ENCODE assay signal across 9 cellular contexts in the genomic region with DNA sequence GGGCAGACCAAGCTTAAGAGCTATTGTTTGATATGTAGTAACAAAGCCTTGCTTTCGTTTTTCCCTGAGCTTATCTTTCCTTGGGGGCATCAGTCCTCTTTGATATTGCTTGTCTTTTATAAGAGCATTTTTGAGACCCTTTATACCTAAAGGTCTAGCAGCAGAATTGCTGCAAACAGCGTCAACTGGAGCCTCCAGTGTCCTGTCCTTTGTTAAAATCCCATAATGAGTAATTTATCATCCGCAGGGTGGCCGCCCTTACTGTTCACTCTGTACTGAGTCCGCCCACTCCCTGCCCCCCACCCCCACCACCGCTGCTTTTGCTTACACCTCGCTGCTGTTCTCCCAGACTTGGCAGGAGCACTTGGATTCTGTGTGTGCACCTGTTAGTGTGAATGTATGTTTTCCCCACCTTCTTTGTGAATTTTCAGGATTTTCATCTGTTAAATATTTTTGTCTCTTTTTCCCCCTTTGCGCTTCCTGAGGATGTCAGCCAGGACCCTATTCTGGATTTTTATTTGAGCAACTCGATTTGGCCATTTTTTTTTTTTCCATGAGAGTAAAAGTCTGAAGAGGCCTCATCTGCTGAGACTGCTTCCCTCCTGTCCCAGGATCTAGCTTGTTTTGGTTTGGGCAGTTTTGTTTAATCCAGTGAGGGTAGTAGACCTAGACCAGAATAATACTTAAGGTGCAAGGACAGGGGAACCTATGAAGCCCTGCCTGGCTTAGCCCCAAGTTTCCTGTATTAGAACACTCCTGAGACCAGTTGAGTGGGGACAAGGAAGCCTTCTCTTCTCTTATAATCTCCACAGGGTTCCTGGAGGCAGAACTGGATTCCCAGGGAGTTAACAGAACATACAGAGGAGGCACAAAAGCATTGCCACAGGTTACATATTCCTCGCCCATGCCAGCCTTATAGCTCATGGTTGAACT. TPM values are rescaled to one million over a fixed set of nuclear protein-coding genes. Genes with fewer than 3 reads are reported as not detected.
DNase-seq lines count a peak whose midpoint lies in the region; ATAC-seq and TF ChIP-seq lines count a peak whose summit lies in the region.
"Had no signal": no experiment of that assay in that cellular context is flagged by ENCODE, and none has a peak within 500 bp of the region (broad histone marks: within the 10 kb centered on the region; RNA-seq: fewer than 3 reads in every experiment).

No MANE protein-coding gene starts in this region.

- TF ChIP-seq CTCF in A673 (conservative IDR thresholded peaks at IDR 0.05; ENCODE audit: low read depth, low read length): no peak
- TF ChIP-seq CTCF in IMR-90 (conservative IDR thresholded peaks at IDR 0.05; ENCODE audit: low read depth, low read length): no peak

- H4K91ac ChIP-seq in IMR-90 (ENCODE audit: insufficient read depth, low read depth, low read length): peak overlapping the region; percentile 77

- H2BK120ac ChIP-seq in IMR-90 (ENCODE audit: low read depth, low read length): peak overlapping the region; percentile 58

- peak overlapping the region; percentile 70 for H3K27ac ChIP-seq in A673 (ENCODE audit: low read depth, low read length, poor library complexity, severe bottlenecking)
- peak overlapping the region; percentile 63; the same call in 1 of the 2 replicates for H3K27ac ChIP-seq in IMR-90 (ENCODE audit: insufficient read depth, low read length)
- H3K27ac ChIP-seq: KMS-11 had no signal

- H3K4ac ChIP-seq in IMR-90 (ENCODE audit: low read depth, low read length): peak overlapping the region; percentile 72

- H3K56ac ChIP-seq in IMR-90 (ENCODE audit: extremely low read depth, insufficient read depth, low read length): peak overlapping the region; percentile 58; the same call in 1 of the 2 replicates

- peak overlapping the region; percentile 76 for H2BK5ac ChIP-seq in IMR-90 (ENCODE audit: low read depth, low read length, poor library complexity, severe bottlenecking)

- DNase-seq in A673 (ENCODE audit: low spot score): no peak
- no peak for DNase-seq in IMR-90
- DNase-seq in astrocyte of the hippocampus (ENCODE audit: low read depth, low spot score): peak; percentile 20
- DNase-seq in NCI-H748 treated with DMSO at 0.1 percent for 48 hours (lab: John Stamatoyannopoulos, UW): no peak
- DNase-seq in H7: no peak
- DNase-seq in DMS79 (lab: John Stamatoyannopoulos, UW): no peak

- in situ Hi-C loops in IMR-90 (cut with MboI; ENCODE audit: low sequenced_read_pairs): no loop called here

- H2AFZ ChIP-seq in IMR-90 (replicated peaks; ENCODE audit: low read length, poor library complexity): peak overlapping the region; percentile 26

- H3K18ac ChIP-seq in IMR-90 (ENCODE audit: low read depth, low read length): peak overlapping the region; percentile 94

- peaks cover 27% of the 10 kb centered on the region for H3K9me1 ChIP-seq in IMR-90 (ENCODE audit: insufficient read depth, low read length)

- ATAC-seq in IMR-90 (ENCODE audit: low read depth) (no peak), HG03280 (IDR thresholded peaks at IDR 0.05; ENCODE audit: unreplicated experiment) (no peak)

- CTCF ChIA-PET in A673 (lab: Charles Lee): no interaction called here
- CTCF ChIA-PET in IMR-90 (lab: Yijun Ruan, JAX): interaction anchor here (0.5 to 0.9 kb wide), 5 partner anchors 9 to 210 kb away, joined by 3 to 6 read pairs (median 4); no protein-coding TSS in a partner anchor

- peak overlapping the region; percentile 70 for H2BK20ac ChIP-seq in IMR-90 (ENCODE audit: low read depth, low read length)

- dilution Hi-C loops in IMR-90 (cut with HindIII; ENCODE audit: low sequenced_read_pairs, unreplicated experiment): no loop called here

- POLR2A ChIA-PET in A673 (lab: Charles Lee; ENCODE audit: low non-redundant PET): interaction anchor here (0.6 kb wide), 1 partner anchor 215 kb away, joined by 7 read pairs; no protein-coding TSS in a partner anchor
- POLR2A ChIA-PET in IMR-90 (lab: Charles Lee; ENCODE audit: unreplicated experiment): no interaction called here

- H2BK15ac ChIP-seq in IMR-90 (ENCODE audit: low read depth, low read length): peak overlapping the region; percentile 93; the same call in 2 of the 3 replicates

- peak overlapping the region; percentile 67; the same call in 1 of the 2 replicates for H3K23ac ChIP-seq in IMR-90 (ENCODE audit: low read depth, low read length)

- H4K5ac ChIP-seq in IMR-90 (ENCODE audit: low read depth, low read length): peak overlapping the region; percentile 65

- intact Hi-C loops in A673 (cut with micrococcal nuclease; ENCODE audit: unreplicated experiment) (no loop called here), IMR-90 (cut with micrococcal nuclease) (loop anchor here (5.0 kb wide), 2 partner anchors 55 to 70 kb away; a partner anchor contains a TSS)

- H3K4me1 ChIP-seq in A673 (ENCODE audit: insufficient read depth, low read length, poor library complexity, severe bottlenecking) (peaks cover 28% of the 10 kb centered on the region), IMR-90 (ENCODE audit: control insufficient read depth, insufficient read depth, low read length) (peaks cover 28% of the 10 kb centered on the region), mucosa of stomach (ENCODE audit: control insufficient read depth, insufficient read depth, low read length) (peaks cover 59% of the 10 kb centered on the region)

- peak overlapping the region; percentile 44 for H3K14ac ChIP-seq in IMR-90 (replicated peaks; ENCODE audit: low read depth, low read length)

- H3K36me3 ChIP-seq in A673 (ENCODE audit: insufficient read depth, low read length, poor library complexity, severe bottlenecking) (peaks cover 5% of the 10 kb centered on the region), IMR-90 (ENCODE audit: control insufficient read depth, insufficient read depth, low read length) (no peaks in the 10 kb centered on the region; the same call in 1 of the 2 replicates), mucosa of stomach (ENCODE audit: control insufficient read depth, insufficient read depth, low read length) (no peaks in the 10 kb centered on the region), H7 (replicated peaks; ENCODE audit: control insufficient read depth, insufficient read depth, low read length) (no peaks in the 10 kb centered on the region)

- peak overlapping the region; percentile 63; the same call in 1 of the 2 replicates for H3K9ac ChIP-seq in IMR-90 (ENCODE audit: low read depth, low read length)
- peak overlapping the region; percentile 30 for H3K9ac ChIP-seq in mucosa of stomach (ENCODE audit: low read length)
- H3K9ac ChIP-seq: KMS-11 had no signal

- peak overlapping the region; percentile 83 to 94 for H4K8ac ChIP-seq in IMR-90 (ENCODE audit: low read depth in 2 of 2, low read length in 2 of 2)

- no TSS peak for BruUV-seq in A673 (replicated peaks; lab: Mats Ljungman, UMichigan)
- no TSS peak for BruUV-seq in IMR-90 (replicated peaks; lab: Mats Ljungman, UMichigan)

- no peak overlapping the region for H3K4me3 ChIP-seq in A673 (ENCODE audit: low read depth, low read length, poor library complexity, severe bottlenecking)
- no peak overlapping the region for H3K4me3 ChIP-seq in IMR-90 (ENCODE audit: insufficient read depth, low read depth, low read length)
- no peak overlapping the region for H3K4me3 ChIP-seq in mucosa of stomach (ENCODE audit: low read length)
- H3K4me3 ChIP-seq in H7 (ENCODE audit: insufficient read depth, low read depth, low read length): no peak overlapping the region

- no CpG with 5 or more reads among the region's 10 CpGs for WGBS in IMR-90 (ENCODE audit: extremely low coverage in 2 of 2, insufficient read length in 1 of 2), 2 experiments

- H3K79me1 ChIP-seq in IMR-90 (ENCODE audit: low read depth in 1 of 2, low read length in 2 of 2): peaks cover 18 to 47% of the 10 kb centered on the region in 2 experiments

- no peaks in the 10 kb centered on the region for H4K20me1 ChIP-seq in IMR-90 (ENCODE audit: insufficient read depth, low read length)

- no peak for TF ChIP-seq RAD21 in IMR-90 (IDR thresholded peaks at IDR 0.05; ENCODE audit: low read length)

- H3K4me2 ChIP-seq in IMR-90 (ENCODE audit: low read depth, low read length): peak overlapping the region; percentile 57
- H3K4me2 ChIP-seq: KMS-11 had no signal

- no peaks in the 10 kb centered on the region for H3K27me3 ChIP-seq in A673 (replicated peaks; ENCODE audit: insufficient read depth, low read depth, low read length, poor library complexity)
- H3K27me3 ChIP-seq in IMR-90 (ENCODE audit: control insufficient read depth, insufficient read depth, low read length): no peaks in the 10 kb centered on the region
- no peaks in the 10 kb centered on the region for H3K27me3 ChIP-seq in mucosa of stomach (ENCODE audit: control insufficient read depth, insufficient read depth, low read length)
- no peaks in the 10 kb centered on the region for H3K27me3 ChIP-seq in H7 (ENCODE audit: control insufficient read depth, insufficient read depth, low read length)

- peak overlapping the region; percentile 20 for H2AK9ac ChIP-seq in IMR-90 (replicated peaks; ENCODE audit: low read depth, low read length, poor library complexity)

- H3K9me3 ChIP-seq in A673 (ENCODE audit: low read depth, low read length, poor library complexity, severe bottlenecking) (no peaks in the 10 kb centered on the region), IMR-90 (ENCODE audit: control insufficient read depth, insufficient read depth, low read length) (no peaks in the 10 kb centered on the region), mucosa of stomach (ENCODE audit: control insufficient read depth, low read length) (no peaks in the 10 kb centered on the region)

- TF ChIP-seq POLR2A in IMR-90 (IDR thresholded peaks at IDR 0.05; ENCODE audit: low read depth, low read length): no peak

- H2AK5ac ChIP-seq in IMR-90 (ENCODE audit: low read depth, low read length): peak overlapping the region; percentile 78

RNA-seq across cellular contexts. Expression of a gene that starts 8.1 kb away (rescaled TPM):
- total RNA-seq in A673 (2021) (12.8 and 15.3 TPM in 2 replicates), IMR-90 (2012; rRNA removed) (3.0 and 4.2 TPM in 2 replicates)
- polyA plus RNA-seq in IMR-90 (2012; rRNA removed): 10.0 and 14.2 TPM in 2 replicates
- 4.0 and 11.5 TPM in 2 replicates for polyA plus RNA-seq in IMR-90 (2012; cell fraction: cytosol; rRNA removed)
- polyA plus RNA-seq in IMR-90 (2012; cell fraction: nucleus; rRNA removed; ENCODE audit: low replicate concordance): 9.6 and 20.8 TPM in 2 replicates
- total RNA-seq in H7 (2014; rRNA removed; shearing (Covaris generic)): 4.9 and 5.6 TPM in 2 replicates

RNA-seq across cellular contexts. Expression of a gene that starts 26.6 kb away (rescaled TPM):
- total RNA-seq in A673 (2021): 1.7 and 2.8 TPM in 2 replicates
- not detected in 2 replicates for total RNA-seq in IMR-90 (2012; rRNA removed)
- 1.8 and 2.3 TPM in 2 replicates for polyA plus RNA-seq in IMR-90 (2012; rRNA removed)
- polyA plus RNA-seq in IMR-90 (2012; cell fraction: cytosol; rRNA removed): 0.54 and 0.62 TPM in 2 replicates
- 8.7 and 38.4 TPM in 2 replicates for polyA plus RNA-seq in IMR-90 (2012; cell fraction: nucleus; rRNA removed; ENCODE audit: low replicate concordance)
- total RNA-seq in H7 (2014; rRNA removed; shearing (Covaris generic)): 1.3 and 2.4 TPM in 2 replicates

RNA-seq across cellular contexts. Expression of a gene that starts 38.8 kb away (rescaled TPM):
- total RNA-seq in A673 (2021): 42.4 and 50.4 TPM in 2 replicates
- total RNA-seq in IMR-90 (2012; rRNA removed): 5.0 and 6.1 TPM in 2 replicates
- polyA plus RNA-seq in IMR-90 (2012; rRNA removed): 41.3 and 42.2 TPM in 2 replicates
- 20.5 and 31.1 TPM in 2 replicates for polyA plus RNA-seq in IMR-90 (2012; cell fraction: cytosol; rRNA removed)
- 247 and 673 TPM in 2 replicates for polyA plus RNA-seq in IMR-90 (2012; cell fraction: nucleus; rRNA removed; ENCODE audit: low replicate concordance)
- total RNA-seq in H7 (2014; rRNA removed; shearing (Covaris generic)): 24.2 and 25.1 TPM in 2 replicates

RNA-seq across cellular contexts. Expression of a gene that starts 39.0 kb away (rescaled TPM):
- total RNA-seq in A673 (2021) (0.44 and 0.75 TPM in 2 replicates), IMR-90 (2012; rRNA removed) (0.28 and 0.54 TPM in 2 replicates)
- polyA plus RNA-seq in IMR-90 (2012; rRNA removed): 0.29 and 0.43 TPM in 2 replicates
- 0.23 and 0.58 TPM in 2 replicates for polyA plus RNA-seq in IMR-90 (2012; cell fraction: cytosol; rRNA removed)
- 1.5 and 2.5 TPM in 2 replicates for polyA plus RNA-seq in IMR-90 (2012; cell fraction: nucleus; rRNA removed; ENCODE audit: low replicate concordance)
- total RNA-seq in H7 (2014; rRNA removed; shearing (Covaris generic)): 0.94 and 1.7 TPM in 2 replicates

RNA-seq across cellular contexts. Expression of a gene that starts 55.0 kb away (rescaled TPM):
- total RNA-seq in A673 (2021) (45.0 and 70.1 TPM in 2 replicates), IMR-90 (2012; rRNA removed) (22.6 and 25.6 TPM in 2 replicates)
- 364 and 385 TPM in 2 replicates for polyA plus RNA-seq in IMR-90 (2012; rRNA removed)
- polyA plus RNA-seq in IMR-90 (2012; cell fraction: cytosol; rRNA removed): 283 and 394 TPM in 2 replicates
- 615 and 1,429 TPM in 2 replicates for polyA plus RNA-seq in IMR-90 (2012; cell fraction: nucleus; rRNA removed; ENCODE audit: low replicate concordance)
- total RNA-seq in H7 (2014; rRNA removed; shearing (Covaris generic)): 22.5 and 24.1 TPM in 2 replicates
